ENCODE assay signal across 9 cellular contexts in genomic region chr20:48788486-48789072, GRCh38. TPM values are rescaled to one million over a fixed set of nuclear protein-coding genes. Genes with fewer than 3 reads are reported as not detected.
DNase-seq lines count a peak whose midpoint lies in the region; ATAC-seq lines count a peak whose summit lies in the region.
"Had no signal": no experiment of that assay in that cellular context is flagged by ENCODE, and none has a peak within 500 bp of the region (broad histone marks: within the 10 kb centered on the region; RNA-seq: fewer than 3 reads in every experiment).

No MANE protein-coding gene starts in this region.

- POLR2A ChIA-PET in CD8-positive, alpha-beta memory T cell (lab: Charles Lee) = interaction anchor here (0.6 to 1.4 kb wide), 3 partner anchors 37 to 116 kb away, joined by 3 to 4 read pairs (median 4); no protein-coding TSS in a partner anchor

- peaks cover 61% of the 10 kb centered on the region for H3K4me1 ChIP-seq in CD8-positive, alpha-beta memory T cell (ENCODE audit: insufficient read depth, low read length)
- H3K4me1 ChIP-seq in trophoblast cell (ENCODE audit: control insufficient read depth in 1 of 2, insufficient read depth in 2 of 2, low read length in 2 of 2) = no peaks in the 10 kb centered on the region

- no peak overlapping the region for H3K9ac ChIP-seq in trophoblast cell (ENCODE audit: low read length)

- no peaks in the 10 kb centered on the region for H3K79me1 ChIP-seq in trophoblast cell (ENCODE audit: low read length)

- no peaks in the 10 kb centered on the region for H3K79me2 ChIP-seq in trophoblast cell (ENCODE audit: control insufficient read depth, insufficient read depth, low read length, poor library complexity)

- no peak overlapping the region for H2AK5ac ChIP-seq in trophoblast cell (ENCODE audit: low read length)

- peaks cover 0 to 67% (median 60%) of the 10 kb centered on the region in 3 donors for H3K4me1 Mint-ChIP-seq in CD8-positive, alpha-beta memory T cell
- H3K4me1 Mint-ChIP-seq in effector memory CD8-positive, alpha-beta T cell (ENCODE audit: low read depth in 2 of 2) = peaks cover 66 to 81% of the 10 kb centered on the region in 2 donors

- no CpG with 5 or more reads among the region's 9 CpGs for WGBS in trophoblast cell (ENCODE audit: extremely low coverage, insufficient coverage, insufficient read length)

- no peak overlapping the region for H3K27ac ChIP-seq in CD8-positive, alpha-beta memory T cell (ENCODE audit: low read depth, low read length)
- no peak overlapping the region for H3K27ac ChIP-seq in trophoblast cell (ENCODE audit: low read depth, low read length)
- H3K27ac ChIP-seq: ovary had no signal

- no peak overlapping the region for H3K4me3 ChIP-seq in CD8-positive, alpha-beta memory T cell (ENCODE audit: low read length)
- H3K4me3 ChIP-seq in trophoblast cell (ENCODE audit: low read depth, low read length) = no peak overlapping the region
- H3K4me3 ChIP-seq: ovary had no signal

- H3K27ac Mint-ChIP-seq in CD8-positive, alpha-beta memory T cell = peak overlapping the region; percentile 77 to 95 (median 86)
- no peak overlapping the region for H3K27ac Mint-ChIP-seq in effector memory CD8-positive, alpha-beta T cell

- peak; percentile 53 for ATAC-seq in GM19452 (IDR thresholded peaks at IDR 0.05; ENCODE audit: unreplicated experiment)
- peak; percentile 45 for ATAC-seq in HG03442 (IDR thresholded peaks at IDR 0.05; ENCODE audit: unreplicated experiment)
- ATAC-seq in effector memory CD8-positive, alpha-beta T cell (replicated peaks) = no peak

- H3K4me2 ChIP-seq in trophoblast cell (ENCODE audit: low read length) = no peak overlapping the region

- no peak overlapping the region for H2BK12ac ChIP-seq in trophoblast cell (ENCODE audit: low read length)

- no peak overlapping the region for H3K18ac ChIP-seq in trophoblast cell (ENCODE audit: low read length)

- H4K12ac ChIP-seq in trophoblast cell (ENCODE audit: low read depth, low read length) = no peak overlapping the region

- H2AFZ ChIP-seq in trophoblast cell (ENCODE audit: insufficient read depth, low read length, poor library complexity) = no peak overlapping the region

- no peak overlapping the region for H3K4ac ChIP-seq in trophoblast cell (ENCODE audit: low read depth, low read length)

- H3K36me3 ChIP-seq in CD8-positive, alpha-beta memory T cell (ENCODE audit: insufficient read depth, low read length) = no peaks in the 10 kb centered on the region
- no peaks in the 10 kb centered on the region for H3K36me3 ChIP-seq in trophoblast cell (ENCODE audit: control insufficient read depth in 1 of 2, insufficient read depth in 2 of 2, low read length in 2 of 2)
- H3K36me3 ChIP-seq: ovary had no signal

- peak overlapping the region in 4 of 7 donors; percentile 57 to 75 (median 66) for H3K4me3 Mint-ChIP-seq in CD8-positive, alpha-beta memory T cell
- H3K4me3 Mint-ChIP-seq in effector memory CD8-positive, alpha-beta T cell = peak overlapping the region; percentile 65 to 67

- no peak overlapping the region for H4K8ac ChIP-seq in trophoblast cell (ENCODE audit: low read depth, low read length)

- H2BK120ac ChIP-seq in trophoblast cell (ENCODE audit: insufficient read depth, low read length, poor library complexity) = no peak overlapping the region

- intact Hi-C loops in head of caudate nucleus (cut with DNase I) = no loop called here

- H3K27me3 ChIP-seq in CD8-positive, alpha-beta memory T cell (ENCODE audit: insufficient read depth, low read length, poor library complexity, severe bottlenecking) = no peaks in the 10 kb centered on the region
- no peaks in the 10 kb centered on the region for H3K27me3 ChIP-seq in trophoblast cell (ENCODE audit: insufficient read depth, low read length)
- H3K27me3 ChIP-seq: ovary had no signal

- H3K14ac ChIP-seq in trophoblast cell (ENCODE audit: low read length) = no peak overlapping the region

- peaks cover 0 to 30% (median 3%) of the 10 kb centered on the region in 3 donors for H3K36me3 Mint-ChIP-seq in CD8-positive, alpha-beta memory T cell
- peaks cover 47% of the 10 kb centered on the region for H3K36me3 Mint-ChIP-seq in effector memory CD8-positive, alpha-beta T cell (ENCODE audit: insufficient read depth)

- no peaks in the 10 kb centered on the region for H3K27me3 Mint-ChIP-seq in CD8-positive, alpha-beta memory T cell
- no peaks in the 10 kb centered on the region for H3K27me3 Mint-ChIP-seq in effector memory CD8-positive, alpha-beta T cell

- CTCF ChIA-PET in CD8-positive, alpha-beta memory T cell (lab: Charles Lee) = interaction anchor here (1.1 to 1.3 kb wide), 4 partner anchors 9 to 131 kb away, joined by 3 read pairs; no protein-coding TSS in a partner anchor

- DNase-seq in CD8-positive, alpha-beta memory T cell = peak in 1 of 5 donors; percentile 33
- no peak for DNase-seq in effector memory CD8-positive, alpha-beta T cell
- DNase-seq in head of caudate nucleus (no peak), trophoblast cell (no peak), kidney glomerular epithelial cell (lab: John Stamatoyannopoulos, UW) (no peak)
- DNase-seq in stimulated activated CD4-positive, alpha-beta T cell treated with anti-CD3 and anti-CD28 coated beads, Interleukin-4, amount 100 ng/mL, for 4 hours = no peak
- DNase-seq: ovary had no signal

- no peak overlapping the region for H4K91ac ChIP-seq in trophoblast cell (ENCODE audit: low read depth, low read length)

- H2BK5ac ChIP-seq in trophoblast cell (ENCODE audit: low read depth, low read length, poor library complexity) = no peak overlapping the region

- no peak overlapping the region for H3K23ac ChIP-seq in trophoblast cell (ENCODE audit: low read length)

- no peaks in the 10 kb centered on the region for H3K9me3 Mint-ChIP-seq in CD8-positive, alpha-beta memory T cell
- H3K9me3 Mint-ChIP-seq in effector memory CD8-positive, alpha-beta T cell = no peaks in the 10 kb centered on the region

- H3K9me3 ChIP-seq in CD8-positive, alpha-beta memory T cell (ENCODE audit: low read length) = no peaks in the 10 kb centered on the region
- peaks cover 2% of the 10 kb centered on the region for H3K9me3 ChIP-seq in trophoblast cell (ENCODE audit: insufficient read depth, low read depth, low read length)
- H3K9me3 ChIP-seq: ovary had no signal

RNA-seq across cellular contexts. Expression of gene PREX1, which starts 39.2 kb away (rescaled TPM):
- 10 to 100 TPM; 90.0 to 90.5 TPM for total RNA-seq in CD8-positive, alpha-beta memory T cell
- polyA plus RNA-seq in CD8-positive, alpha-beta memory T cell = 89.5 TPM
- 9.3 and 10.5 TPM in 2 replicates for polyA plus RNA-seq in trophoblast cell (2013)

Comparison
In these comparisons a context has a peak if more than half of its experiments do, and no peak if none do; other contexts are left out.
1. H3K27ac Mint-ChIP-seq: peak in CD8-positive, alpha-beta memory T cell (8 of 8); none in effector memory CD8-positive, alpha-beta T cell (0 of 2).